ENCODE assay signal across 27 cellular contexts in genomic region chr10:72779874-72780273, GRCh38.
"Had no signal": no experiment of that assay in that cellular context is flagged by ENCODE, and none has a peak within 500 bp of the region (broad histone marks: within the 10 kb centered on the region; RNA-seq: fewer than 3 reads in every experiment).

No MANE protein-coding gene starts in this region.

- H3K4me3 Mint-ChIP-seq: stimulated activated effector memory CD8-positive, alpha-beta T cell treated with anti-CD3 and anti-CD28 coated beads, Interleukin-12 subunit alpha, Interleukin-12 subunit beta, amount 100 ng/mL, for 72 hours; stimulated activated memory B cell treated with anti-CD40 and anti-IgM and Interleukin-4, amounts not matched to agents 10 μg/mL and 1 μg/mL and 100 μg/mL, for 72 hours; stimulated activated naive B cell treated with anti-CD40 and anti-IgM and Interleukin-4, amounts not matched to agents 10 μg/mL and 1 μg/mL and 100 μg/mL, for 72 hours; stimulated activated naive CD8-positive, alpha-beta T cell treated with anti-CD3 and anti-CD28 coated beads, Interleukin-15, amount 100 ng/mL, for 72 hours; stimulated activated naive CD8-positive, alpha-beta T cell treated with anti-CD3 and anti-CD28 coated beads, Interleukin-15, Interleukin-2, amounts not matched to agents 100 ng/mL and 50 ng/mL, for 24 hours; type B pancreatic cell had no signal

- H3K27ac Mint-ChIP-seq: stimulated activated effector memory CD8-positive, alpha-beta T cell treated with anti-CD3 and anti-CD28 coated beads, Interleukin-12 subunit alpha, Interleukin-12 subunit beta, amount 100 ng/mL, for 72 hours; stimulated activated memory B cell treated with anti-CD40 and anti-IgM and Interleukin-4, amounts not matched to agents 10 μg/mL and 1 μg/mL and 100 μg/mL, for 72 hours; stimulated activated naive B cell treated with anti-CD40 and anti-IgM and Interleukin-4, amounts not matched to agents 10 μg/mL and 1 μg/mL and 100 μg/mL, for 72 hours; stimulated activated naive CD8-positive, alpha-beta T cell treated with anti-CD3 and anti-CD28 coated beads, Interleukin-15, amount 100 ng/mL, for 72 hours; stimulated activated naive CD8-positive, alpha-beta T cell treated with anti-CD3 and anti-CD28 coated beads, Interleukin-15, Interleukin-2, amounts not matched to agents 100 ng/mL and 50 ng/mL, for 24 hours; type B pancreatic cell had no signal

- DNase-seq: stimulated activated CD4-positive, alpha-beta T cell treated with anti-CD3 and anti-CD28 coated beads, Interleukin-2, amount 100 ng/mL, for 48 hours; stimulated activated CD4-positive, alpha-beta T cell treated with anti-CD3 and anti-CD28 coated beads, Interleukin-4, amount 100 ng/mL, for 1 hour; stimulated activated CD4-positive, alpha-beta T cell treated with anti-CD3 and anti-CD28 coated beads, Interleukin-4, amount 100 ng/mL, for 24 hours; stimulated activated CD4-positive, alpha-beta T cell treated with anti-CD3 and anti-CD28 coated beads, Interleukin-4, amount 100 ng/mL, for 4 hours; stimulated activated CD8-positive, alpha-beta memory T cell treated with anti-CD3 and anti-CD28 coated beads, Interleukin-4, amount 100 ng/mL, for 48 hours; stimulated activated naive B cell treated with anti-CD40 and anti-IgM and Interleukin-4, amounts not matched to agents 10 μg/mL and 1 μg/mL and 100 μg/mL, for 72 hours; stimulated activated naive CD4-positive, alpha-beta T cell; stimulated activated naive CD4-positive, alpha-beta T cell treated with Interleukin-2 at 50 U/mL for 16 hours; stimulated activated naive CD8-positive, alpha-beta T cell treated with anti-CD3 and anti-CD28 coated beads, Interleukin-15, amount 100 ng/mL, for 72 hours; stimulated activated naive CD8-positive, alpha-beta T cell treated with anti-CD3 and anti-CD28 coated beads, Interleukin-15, Interleukin-2, amounts not matched to agents 100 U/mL and 50 U/mL, for 24 hours; stomach; substantia nigra; testis; thyroid gland; tibial artery; transverse colon; trophoblast cell; upper lobe of left lung; upper lobe of right lung had no signal

- H3K27ac ChIP-seq: stomach, suprapubic skin, testis, thoracic aorta, thyroid gland, tibial artery, tibial nerve, transverse colon, upper lobe of left lung, upper lobe of right lung, vagina had no signal

- H3K36me3 ChIP-seq: stomach, suprapubic skin, thoracic aorta, thyroid gland, tibial artery, tibial nerve, transverse colon, upper lobe of left lung, upper lobe of right lung, vagina had no signal

- H3K36me3 Mint-ChIP-seq: stimulated activated effector memory CD8-positive, alpha-beta T cell treated with anti-CD3 and anti-CD28 coated beads, Interleukin-12 subunit alpha, Interleukin-12 subunit beta, amount 100 ng/mL, for 72 hours; type B pancreatic cell had no signal

- H3K9me3 Mint-ChIP-seq: stimulated activated memory B cell treated with anti-CD40 and anti-IgM and Interleukin-4, amounts not matched to agents 10 μg/mL and 1 μg/mL and 100 μg/mL, for 72 hours; type B pancreatic cell had no signal

- ATAC-seq: stimulated activated effector memory CD8-positive, alpha-beta T cell treated with anti-CD3 and anti-CD28 coated beads, Interleukin-12 subunit alpha, Interleukin-12 subunit beta, amount 100 ng/mL, for 72 hours; stimulated activated memory B cell treated with anti-CD40 and anti-IgM and Interleukin-4, amounts not matched to agents 10 μg/mL and 1 μg/mL and 100 μg/mL, for 72 hours; stimulated activated naive B cell treated with anti-CD40 and anti-IgM and Interleukin-4, amounts not matched to agents 10 μg/mL and 1 μg/mL and 100 μg/mL, for 72 hours; stimulated activated naive CD8-positive, alpha-beta T cell treated with anti-CD3 and anti-CD28 coated beads, Interleukin-15, amount 100 ng/mL, for 72 hours; stimulated activated naive CD8-positive, alpha-beta T cell treated with anti-CD3 and anti-CD28 coated beads, Interleukin-15, Interleukin-2, amounts not matched to agents 100 U/mL and 50 U/mL, for 24 hours; upper lobe of right lung had no signal

- H3K4me3 ChIP-seq: stomach, suprapubic skin, testis, thoracic aorta, thyroid gland, tibial artery, tibial nerve, transverse colon, upper lobe of left lung, upper lobe of right lung, vagina had no signal

- H3K9me3 ChIP-seq: stomach, suprapubic skin, testis, thoracic aorta, thyroid gland, tibial artery, tibial nerve, transverse colon, upper lobe of left lung, upper lobe of right lung, vagina had no signal

- H3K4me1 Mint-ChIP-seq: stimulated activated effector memory CD8-positive, alpha-beta T cell treated with anti-CD3 and anti-CD28 coated beads, Interleukin-12 subunit alpha, Interleukin-12 subunit beta, amount 100 ng/mL, for 72 hours had no signal

- H3K27me3 ChIP-seq: stomach, suprapubic skin, testis, thyroid gland, tibial artery, tibial nerve, transverse colon, upper lobe of left lung, upper lobe of right lung, vagina had no signal

- H3K27me3 Mint-ChIP-seq: stimulated activated memory B cell treated with anti-CD40 and anti-IgM and Interleukin-4, amounts not matched to agents 10 μg/mL and 1 μg/mL and 100 μg/mL, for 72 hours; stimulated activated naive B cell treated with anti-CD40 and anti-IgM and Interleukin-4, amounts not matched to agents 10 μg/mL and 1 μg/mL and 100 μg/mL, for 72 hours; stimulated activated naive CD8-positive, alpha-beta T cell treated with anti-CD3 and anti-CD28 coated beads, Interleukin-15, amount 100 ng/mL, for 72 hours; stimulated activated naive CD8-positive, alpha-beta T cell treated with anti-CD3 and anti-CD28 coated beads, Interleukin-15, Interleukin-2, amounts not matched to agents 100 ng/mL and 50 ng/mL, for 24 hours; type B pancreatic cell had no signal
